7 cellular contexts compared by ENCODE assay signal in the genomic region with DNA sequence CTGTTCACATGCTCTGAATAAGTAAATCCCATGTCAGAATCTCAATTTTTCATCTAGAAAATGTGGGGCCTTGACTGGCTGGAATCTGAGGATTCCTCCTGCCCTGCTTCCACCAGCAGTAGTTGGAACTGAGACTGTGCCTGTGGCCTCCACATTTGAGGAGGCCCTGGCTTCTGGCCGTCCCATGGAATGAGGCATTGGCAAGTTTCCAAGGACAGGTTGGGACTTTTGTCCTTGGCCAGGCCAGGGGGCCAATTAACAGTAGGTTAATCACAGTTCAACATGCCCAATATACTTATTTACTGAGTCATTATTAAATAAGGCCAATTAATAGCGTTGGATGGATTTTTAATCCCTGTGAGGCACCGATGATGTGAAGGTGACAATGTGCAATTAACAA. TPM values are rescaled to one million over a fixed set of nuclear protein-coding genes. Genes with fewer than 3 reads are reported as not detected.
"Had no signal": no experiment of that assay in that cellular context is flagged by ENCODE, and none has a peak within 500 bp of the region (broad histone marks: within the 10 kb centered on the region; RNA-seq: fewer than 3 reads in every experiment).

No MANE protein-coding gene starts in this region.

- H3K36me3 Mint-ChIP-seq: IgD-negative memory B cell had no signal

- H3K27ac Mint-ChIP-seq: GM23338, H9, IgD-negative memory B cell had no signal

- H3K4me3 Mint-ChIP-seq: GM23338, H9, IgD-negative memory B cell had no signal

- FAIRE-seq: H1, H54, HTR-8/SVneo had no signal

- H3K4me1 Mint-ChIP-seq: GM23338, H9, IgD-negative memory B cell had no signal

- DNase-seq: H9, HCEC 1CT had no signal

- ATAC-seq: GM23338 had no signal

- H3K4me3 ChIP-seq: GM23338 had no signal

- H3K27me3 Mint-ChIP-seq: IgD-negative memory B cell had no signal

RNA-seq across cellular contexts. Expression of gene GABRE, which starts 50.2 kb away (rescaled TPM):
- polyA plus RNA-seq: IgD-negative memory B cell had no signal
